Comparison of ENCODE assay signal across 1 cellular context in the genomic region with DNA sequence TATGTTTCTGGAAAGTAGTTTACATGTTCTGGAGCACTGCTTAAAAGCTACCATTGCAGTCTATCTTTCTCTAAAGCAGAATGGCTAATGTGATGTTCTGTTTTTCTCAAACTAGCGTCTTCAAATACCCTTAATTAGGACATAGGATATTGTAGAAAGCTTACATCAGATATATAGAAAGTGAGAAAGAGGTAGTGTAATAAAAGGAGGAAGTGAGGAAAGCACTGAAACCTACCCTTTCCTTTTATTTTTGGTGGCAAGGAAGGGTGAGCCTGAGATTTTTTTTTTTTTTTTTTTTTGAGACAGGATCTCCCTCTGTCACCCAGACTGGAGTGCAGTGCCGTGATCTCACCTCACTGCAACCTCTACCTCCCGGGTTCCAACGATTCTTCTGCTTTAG.
A peak's percentile ranks its signal among the peaks of the same experiment; 100 is the strongest.
TF ChIP-seq lines count a peak whose summit lies in the region.

No MANE protein-coding gene starts in this region.

TF ChIP-seq in GM12878, 131 proteins besides CTCF, POLR2A, EP300 and RAD21 (continued from another document):
- TF ChIP-seq RELB (IDR thresholded peaks at IDR 0.05; ENCODE audit: low read depth) (0 out of 2 replicates have a peak, but pooled peaks have one; percentile 29), ZNF24 (IDR thresholded peaks at IDR 0.05) (no peak), MYB (IDR thresholded peaks at IDR 0.05; ENCODE audit: borderline replicate concordance, low read depth, low read length) (no peak), MTA2 (IDR thresholded peaks at IDR 0.05; ENCODE audit: low read depth) (peak; percentile 49; the same call in 1 of the 2 replicates), TBL1XR1 (IDR thresholded peaks at IDR 0.05; ENCODE audit: low read depth, low read length) (no peak), CBX5 (IDR thresholded peaks at IDR 0.05; ENCODE audit: low read depth) (no peak), RUNX3 (IDR thresholded peaks at IDR 0.05; ENCODE audit: low read length) (peak; percentile 29; the same call in 1 of the 2 replicates), SREBF1 (IDR thresholded peaks at IDR 0.05; ENCODE audit: low read length) (no peak), FOS (IDR thresholded peaks at IDR 0.05; ENCODE audit: borderline replicate concordance, extremely low read depth, insufficient read length) (no peak), CHD1 (IDR thresholded peaks at IDR 0.05; ENCODE audit: low read depth, low read length) (no peak), JUNB (IDR thresholded peaks at IDR 0.05) (peak; percentile 46; the same call in 1 of the 2 replicates), SMAD1 (IDR thresholded peaks at IDR 0.05; ENCODE audit: low read depth, partially characterized antibody) (no peak), IRF5 (IDR thresholded peaks at IDR 0.05; ENCODE audit: borderline replicate concordance) (no peak), CREM (IDR thresholded peaks at IDR 0.05; ENCODE audit: low read depth) (peak; percentile 12; the same call in 1 of the 2 replicates), MTA3 (IDR thresholded peaks at IDR 0.05; ENCODE audit: borderline replicate concordance, low read length) (no peak), CBX3 (IDR thresholded peaks at IDR 0.05; ENCODE audit: borderline replicate concordance, low read depth) (no peak), MXI1 (IDR thresholded peaks at IDR 0.05; ENCODE audit: low read depth, low read length) (no peak), RFX5 (IDR thresholded peaks at IDR 0.05; ENCODE audit: low read depth, low read length) (no peak), ZSCAN29 (IDR thresholded peaks at IDR 0.05) (no peak), SMC3 (IDR thresholded peaks at IDR 0.05; ENCODE audit: borderline replicate concordance, low read length) (no peak), SPI1 (IDR thresholded peaks at IDR 0.05; ENCODE audit: borderline replicate concordance, insufficient read depth, low read depth, low read length) (peak; percentile 83), ATF7 (IDR thresholded peaks at IDR 0.05; ENCODE audit: low read depth) (peak; percentile 76), KDM1A (IDR thresholded peaks at IDR 0.05; ENCODE audit: borderline replicate concordance) (no peak), KLF5 (IDR thresholded peaks at IDR 0.05; ENCODE audit: partially characterized antibody) (no peak), HDAC6 (IDR thresholded peaks at IDR 0.05; ENCODE audit: unreplicated experiment) (no peak), EED (IDR thresholded peaks at IDR 0.05; ENCODE audit: low read depth) (0 out of 2 replicates have a peak, but pooled peaks have one; percentile 15), SREBF2 (IDR thresholded peaks at IDR 0.05; ENCODE audit: low read length) (no peak), RCOR1 (conservative IDR thresholded peaks at IDR 0.05; ENCODE audit: low read depth, low read length) (no peak), CREB1 (IDR thresholded peaks at IDR 0.05; ENCODE audit: low read depth) (peak; percentile 52; the same call in 1 of the 2 replicates), NFIC (IDR thresholded peaks at IDR 0.05; ENCODE audit: low read depth, low read length) (peak; percentile 69), HDGF (IDR thresholded peaks at IDR 0.05) (no peak), PML (IDR thresholded peaks at IDR 0.05; ENCODE audit: low read length) (no peak), ZNF384 (IDR thresholded peaks at IDR 0.05; ENCODE audit: borderline replicate concordance, low read depth, low read length) (peak; percentile 57), ETV6 (conservative IDR thresholded peaks at IDR 0.05 in 1 of 2, IDR thresholded peaks at IDR 0.05 in 1 of 2; ENCODE audit: borderline replicate concordance in 1 of 2, low read depth in 1 of 2) (peak in 1 of 2 experiments; percentile 68; a peak in 2 of 4 replicates), GABPA (IDR thresholded peaks at IDR 0.05; ENCODE audit: low read depth) (0 out of 2 replicates have a peak, but pooled peaks have one; percentile 18), IKZF2 (IDR thresholded peaks at IDR 0.05) (peak; percentile 51 to 71; a peak in 3 of 4 replicates), JUND (IDR thresholded peaks at IDR 0.05; ENCODE audit: low read depth, low read length) (no peak)
- TF ChIP-seq, protein P1, sequence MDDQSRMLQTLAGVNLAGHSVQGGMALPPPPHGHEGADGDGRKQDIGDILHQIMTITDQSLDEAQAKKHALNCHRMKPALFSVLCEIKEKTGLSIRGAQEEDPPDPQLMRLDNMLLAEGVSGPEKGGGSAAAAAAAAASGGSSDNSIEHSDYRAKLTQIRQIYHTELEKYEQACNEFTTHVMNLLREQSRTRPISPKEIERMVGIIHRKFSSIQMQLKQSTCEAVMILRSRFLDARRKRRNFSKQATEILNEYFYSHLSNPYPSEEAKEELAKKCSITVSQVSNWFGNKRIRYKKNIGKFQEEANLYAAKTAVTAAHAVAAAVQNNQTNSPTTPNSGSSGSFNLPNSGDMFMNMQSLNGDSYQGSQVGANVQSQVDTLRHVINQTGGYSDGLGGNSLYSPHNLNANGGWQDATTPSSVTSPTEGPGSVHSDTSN (IDR thresholded peaks at IDR 0.05; ENCODE audit: insufficient replicate concordance, low read depth, low read length) = no peak
- TF ChIP-seq, protein P2, sequence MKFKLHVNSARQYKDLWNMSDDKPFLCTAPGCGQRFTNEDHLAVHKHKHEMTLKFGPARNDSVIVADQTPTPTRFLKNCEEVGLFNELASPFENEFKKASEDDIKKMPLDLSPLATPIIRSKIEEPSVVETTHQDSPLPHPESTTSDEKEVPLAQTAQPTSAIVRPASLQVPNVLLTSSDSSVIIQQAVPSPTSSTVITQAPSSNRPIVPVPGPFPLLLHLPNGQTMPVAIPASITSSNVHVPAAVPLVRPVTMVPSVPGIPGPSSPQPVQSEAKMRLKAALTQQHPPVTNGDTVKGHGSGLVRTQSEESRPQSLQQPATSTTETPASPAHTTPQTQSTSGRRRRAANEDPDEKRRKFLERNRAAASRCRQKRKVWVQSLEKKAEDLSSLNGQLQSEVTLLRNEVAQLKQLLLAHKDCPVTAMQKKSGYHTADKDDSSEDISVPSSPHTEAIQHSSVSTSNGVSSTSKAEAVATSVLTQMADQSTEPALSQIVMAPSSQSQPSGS (IDR thresholded peaks at IDR 0.05; ENCODE audit: low read length) = peak; percentile 61
- TF ChIP-seq, protein P3, sequence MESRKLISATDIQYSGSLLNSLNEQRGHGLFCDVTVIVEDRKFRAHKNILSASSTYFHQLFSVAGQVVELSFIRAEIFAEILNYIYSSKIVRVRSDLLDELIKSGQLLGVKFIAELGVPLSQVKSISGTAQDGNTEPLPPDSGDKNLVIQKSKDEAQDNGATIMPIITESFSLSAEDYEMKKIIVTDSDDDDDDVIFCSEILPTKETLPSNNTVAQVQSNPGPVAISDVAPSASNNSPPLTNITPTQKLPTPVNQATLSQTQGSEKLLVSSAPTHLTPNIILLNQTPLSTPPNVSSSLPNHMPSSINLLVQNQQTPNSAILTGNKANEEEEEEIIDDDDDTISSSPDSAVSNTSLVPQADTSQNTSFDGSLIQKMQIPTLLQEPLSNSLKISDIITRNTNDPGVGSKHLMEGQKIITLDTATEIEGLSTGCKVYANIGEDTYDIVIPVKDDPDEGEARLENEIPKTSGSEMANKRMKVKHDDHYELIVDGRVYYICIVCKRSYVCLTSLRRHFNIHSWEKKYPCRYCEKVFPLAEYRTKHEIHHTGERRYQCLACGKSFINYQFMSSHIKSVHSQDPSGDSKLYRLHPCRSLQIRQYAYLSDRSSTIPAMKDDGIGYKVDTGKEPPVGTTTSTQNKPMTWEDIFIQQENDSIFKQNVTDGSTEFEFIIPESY (IDR thresholded peaks at IDR 0.05) = no peak
- TF ChIP-seq, protein P4, sequence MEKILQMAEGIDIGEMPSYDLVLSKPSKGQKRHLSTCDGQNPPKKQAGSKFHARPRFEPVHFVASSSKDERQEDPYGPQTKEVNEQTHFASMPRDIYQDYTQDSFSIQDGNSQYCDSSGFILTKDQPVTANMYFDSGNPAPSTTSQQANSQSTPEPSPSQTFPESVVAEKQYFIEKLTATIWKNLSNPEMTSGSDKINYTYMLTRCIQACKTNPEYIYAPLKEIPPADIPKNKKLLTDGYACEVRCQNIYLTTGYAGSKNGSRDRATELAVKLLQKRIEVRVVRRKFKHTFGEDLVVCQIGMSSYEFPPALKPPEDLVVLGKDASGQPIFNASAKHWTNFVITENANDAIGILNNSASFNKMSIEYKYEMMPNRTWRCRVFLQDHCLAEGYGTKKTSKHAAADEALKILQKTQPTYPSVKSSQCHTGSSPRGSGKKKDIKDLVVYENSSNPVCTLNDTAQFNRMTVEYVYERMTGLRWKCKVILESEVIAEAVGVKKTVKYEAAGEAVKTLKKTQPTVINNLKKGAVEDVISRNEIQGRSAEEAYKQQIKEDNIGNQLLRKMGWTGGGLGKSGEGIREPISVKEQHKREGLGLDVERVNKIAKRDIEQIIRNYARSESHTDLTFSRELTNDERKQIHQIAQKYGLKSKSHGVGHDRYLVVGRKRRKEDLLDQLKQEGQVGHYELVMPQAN (conservative IDR thresholded peaks at IDR 0.05) = no peak
- TF ChIP-seq, protein P5, sequence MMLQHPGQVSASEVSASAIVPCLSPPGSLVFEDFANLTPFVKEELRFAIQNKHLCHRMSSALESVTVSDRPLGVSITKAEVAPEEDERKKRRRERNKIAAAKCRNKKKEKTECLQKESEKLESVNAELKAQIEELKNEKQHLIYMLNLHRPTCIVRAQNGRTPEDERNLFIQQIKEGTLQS (IDR thresholded peaks at IDR 0.05; ENCODE audit: borderline replicate concordance, extremely low read depth, low read depth, low read length) = no peak
- TF ChIP-seq, protein P6, sequence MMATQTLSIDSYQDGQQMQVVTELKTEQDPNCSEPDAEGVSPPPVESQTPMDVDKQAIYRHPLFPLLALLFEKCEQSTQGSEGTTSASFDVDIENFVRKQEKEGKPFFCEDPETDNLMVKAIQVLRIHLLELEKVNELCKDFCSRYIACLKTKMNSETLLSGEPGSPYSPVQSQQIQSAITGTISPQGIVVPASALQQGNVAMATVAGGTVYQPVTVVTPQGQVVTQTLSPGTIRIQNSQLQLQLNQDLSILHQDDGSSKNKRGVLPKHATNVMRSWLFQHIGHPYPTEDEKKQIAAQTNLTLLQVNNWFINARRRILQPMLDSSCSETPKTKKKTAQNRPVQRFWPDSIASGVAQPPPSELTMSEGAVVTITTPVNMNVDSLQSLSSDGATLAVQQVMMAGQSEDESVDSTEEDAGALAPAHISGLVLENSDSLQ (IDR thresholded peaks at IDR 0.05) = no peak
- TF ChIP-seq, protein P7, sequence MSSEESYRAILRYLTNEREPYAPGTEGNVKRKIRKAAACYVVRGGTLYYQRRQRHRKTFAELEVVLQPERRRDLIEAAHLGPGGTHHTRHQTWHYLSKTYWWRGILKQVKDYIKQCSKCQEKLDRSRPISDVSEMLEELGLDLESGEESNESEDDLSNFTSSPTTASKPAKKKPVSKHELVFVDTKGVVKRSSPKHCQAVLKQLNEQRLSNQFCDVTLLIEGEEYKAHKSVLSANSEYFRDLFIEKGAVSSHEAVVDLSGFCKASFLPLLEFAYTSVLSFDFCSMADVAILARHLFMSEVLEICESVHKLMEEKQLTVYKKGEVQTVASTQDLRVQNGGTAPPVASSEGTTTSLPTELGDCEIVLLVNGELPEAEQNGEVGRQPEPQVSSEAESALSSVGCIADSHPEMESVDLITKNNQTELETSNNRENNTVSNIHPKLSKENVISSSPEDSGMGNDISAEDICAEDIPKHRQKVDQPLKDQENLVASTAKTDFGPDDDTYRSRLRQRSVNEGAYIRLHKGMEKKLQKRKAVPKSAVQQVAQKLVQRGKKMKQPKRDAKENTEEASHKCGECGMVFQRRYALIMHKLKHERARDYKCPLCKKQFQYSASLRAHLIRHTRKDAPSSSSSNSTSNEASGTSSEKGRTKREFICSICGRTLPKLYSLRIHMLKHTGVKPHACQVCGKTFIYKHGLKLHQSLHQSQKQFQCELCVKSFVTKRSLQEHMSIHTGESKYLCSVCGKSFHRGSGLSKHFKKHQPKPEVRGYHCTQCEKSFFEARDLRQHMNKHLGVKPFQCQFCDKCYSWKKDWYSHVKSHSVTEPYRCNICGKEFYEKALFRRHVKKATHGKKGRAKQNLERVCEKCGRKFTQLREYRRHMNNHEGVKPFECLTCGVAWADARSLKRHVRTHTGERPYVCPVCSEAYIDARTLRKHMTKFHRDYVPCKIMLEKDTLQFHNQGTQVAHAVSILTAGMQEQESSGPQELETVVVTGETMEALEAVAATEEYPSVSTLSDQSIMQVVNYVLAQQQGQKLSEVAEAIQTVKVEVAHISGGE (CRISPR knock-in tag; IDR thresholded peaks at IDR 0.05) = no peak
- TF ChIP-seq, protein P8, sequence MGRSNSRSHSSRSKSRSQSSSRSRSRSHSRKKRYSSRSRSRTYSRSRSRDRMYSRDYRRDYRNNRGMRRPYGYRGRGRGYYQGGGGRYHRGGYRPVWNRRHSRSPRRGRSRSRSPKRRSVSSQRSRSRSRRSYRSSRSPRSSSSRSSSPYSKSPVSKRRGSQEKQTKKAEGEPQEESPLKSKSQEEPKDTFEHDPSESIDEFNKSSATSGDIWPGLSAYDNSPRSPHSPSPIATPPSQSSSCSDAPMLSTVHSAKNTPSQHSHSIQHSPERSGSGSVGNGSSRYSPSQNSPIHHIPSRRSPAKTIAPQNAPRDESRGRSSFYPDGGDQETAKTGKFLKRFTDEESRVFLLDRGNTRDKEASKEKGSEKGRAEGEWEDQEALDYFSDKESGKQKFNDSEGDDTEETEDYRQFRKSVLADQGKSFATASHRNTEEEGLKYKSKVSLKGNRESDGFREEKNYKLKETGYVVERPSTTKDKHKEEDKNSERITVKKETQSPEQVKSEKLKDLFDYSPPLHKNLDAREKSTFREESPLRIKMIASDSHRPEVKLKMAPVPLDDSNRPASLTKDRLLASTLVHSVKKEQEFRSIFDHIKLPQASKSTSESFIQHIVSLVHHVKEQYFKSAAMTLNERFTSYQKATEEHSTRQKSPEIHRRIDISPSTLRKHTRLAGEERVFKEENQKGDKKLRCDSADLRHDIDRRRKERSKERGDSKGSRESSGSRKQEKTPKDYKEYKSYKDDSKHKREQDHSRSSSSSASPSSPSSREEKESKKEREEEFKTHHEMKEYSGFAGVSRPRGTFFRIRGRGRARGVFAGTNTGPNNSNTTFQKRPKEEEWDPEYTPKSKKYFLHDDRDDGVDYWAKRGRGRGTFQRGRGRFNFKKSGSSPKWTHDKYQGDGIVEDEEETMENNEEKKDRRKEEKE (IDR thresholded peaks at IDR 0.05) = no peak
